Comparison of ENCODE assay signal across 1 cellular context in the genomic region with DNA sequence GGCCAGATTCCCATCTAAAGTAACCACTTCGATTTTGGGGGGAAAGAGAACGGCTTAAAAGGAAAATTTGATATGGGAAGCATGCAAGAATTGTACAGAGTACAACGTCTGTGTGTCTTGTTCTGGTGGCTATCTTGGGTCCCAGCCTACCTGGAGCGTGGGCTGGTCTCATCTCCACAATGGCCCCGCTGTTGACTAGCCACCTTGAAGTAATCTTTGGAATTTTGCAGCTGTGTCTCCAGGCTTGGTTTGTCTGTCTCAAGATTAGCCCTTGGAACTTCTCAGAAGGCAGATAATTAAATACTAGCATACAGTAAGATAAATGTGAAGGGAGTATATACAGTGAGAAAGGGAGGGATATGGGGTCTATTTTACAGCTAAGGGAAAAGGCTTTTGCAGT.
TF ChIP-seq lines count a peak whose summit lies in the region.

No MANE protein-coding gene starts in this region.

TF ChIP-seq in WTC11, 78 proteins besides CTCF, POLR2A, EP300 and RAD21:
- TF ChIP-seq, protein P1, sequence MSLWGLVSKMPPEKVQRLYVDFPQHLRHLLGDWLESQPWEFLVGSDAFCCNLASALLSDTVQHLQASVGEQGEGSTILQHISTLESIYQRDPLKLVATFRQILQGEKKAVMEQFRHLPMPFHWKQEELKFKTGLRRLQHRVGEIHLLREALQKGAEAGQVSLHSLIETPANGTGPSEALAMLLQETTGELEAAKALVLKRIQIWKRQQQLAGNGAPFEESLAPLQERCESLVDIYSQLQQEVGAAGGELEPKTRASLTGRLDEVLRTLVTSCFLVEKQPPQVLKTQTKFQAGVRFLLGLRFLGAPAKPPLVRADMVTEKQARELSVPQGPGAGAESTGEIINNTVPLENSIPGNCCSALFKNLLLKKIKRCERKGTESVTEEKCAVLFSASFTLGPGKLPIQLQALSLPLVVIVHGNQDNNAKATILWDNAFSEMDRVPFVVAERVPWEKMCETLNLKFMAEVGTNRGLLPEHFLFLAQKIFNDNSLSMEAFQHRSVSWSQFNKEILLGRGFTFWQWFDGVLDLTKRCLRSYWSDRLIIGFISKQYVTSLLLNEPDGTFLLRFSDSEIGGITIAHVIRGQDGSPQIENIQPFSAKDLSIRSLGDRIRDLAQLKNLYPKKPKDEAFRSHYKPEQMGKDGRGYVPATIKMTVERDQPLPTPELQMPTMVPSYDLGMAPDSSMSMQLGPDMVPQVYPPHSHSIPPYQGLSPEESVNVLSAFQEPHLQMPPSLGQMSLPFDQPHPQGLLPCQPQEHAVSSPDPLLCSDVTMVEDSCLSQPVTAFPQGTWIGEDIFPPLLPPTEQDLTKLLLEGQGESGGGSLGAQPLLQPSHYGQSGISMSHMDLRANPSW (CRISPR knock-in tag; conservative IDR thresholded peaks at IDR 0.05; ENCODE audit: low read depth): no peak
- TF ChIP-seq, protein P2, sequence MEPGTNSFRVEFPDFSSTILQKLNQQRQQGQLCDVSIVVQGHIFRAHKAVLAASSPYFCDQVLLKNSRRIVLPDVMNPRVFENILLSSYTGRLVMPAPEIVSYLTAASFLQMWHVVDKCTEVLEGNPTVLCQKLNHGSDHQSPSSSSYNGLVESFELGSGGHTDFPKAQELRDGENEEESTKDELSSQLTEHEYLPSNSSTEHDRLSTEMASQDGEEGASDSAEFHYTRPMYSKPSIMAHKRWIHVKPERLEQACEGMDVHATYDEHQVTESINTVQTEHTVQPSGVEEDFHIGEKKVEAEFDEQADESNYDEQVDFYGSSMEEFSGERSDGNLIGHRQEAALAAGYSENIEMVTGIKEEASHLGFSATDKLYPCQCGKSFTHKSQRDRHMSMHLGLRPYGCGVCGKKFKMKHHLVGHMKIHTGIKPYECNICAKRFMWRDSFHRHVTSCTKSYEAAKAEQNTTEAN (CRISPR knock-in tag; IDR thresholded peaks at IDR 0.05): no peak
- TF ChIP-seq, protein P3, sequence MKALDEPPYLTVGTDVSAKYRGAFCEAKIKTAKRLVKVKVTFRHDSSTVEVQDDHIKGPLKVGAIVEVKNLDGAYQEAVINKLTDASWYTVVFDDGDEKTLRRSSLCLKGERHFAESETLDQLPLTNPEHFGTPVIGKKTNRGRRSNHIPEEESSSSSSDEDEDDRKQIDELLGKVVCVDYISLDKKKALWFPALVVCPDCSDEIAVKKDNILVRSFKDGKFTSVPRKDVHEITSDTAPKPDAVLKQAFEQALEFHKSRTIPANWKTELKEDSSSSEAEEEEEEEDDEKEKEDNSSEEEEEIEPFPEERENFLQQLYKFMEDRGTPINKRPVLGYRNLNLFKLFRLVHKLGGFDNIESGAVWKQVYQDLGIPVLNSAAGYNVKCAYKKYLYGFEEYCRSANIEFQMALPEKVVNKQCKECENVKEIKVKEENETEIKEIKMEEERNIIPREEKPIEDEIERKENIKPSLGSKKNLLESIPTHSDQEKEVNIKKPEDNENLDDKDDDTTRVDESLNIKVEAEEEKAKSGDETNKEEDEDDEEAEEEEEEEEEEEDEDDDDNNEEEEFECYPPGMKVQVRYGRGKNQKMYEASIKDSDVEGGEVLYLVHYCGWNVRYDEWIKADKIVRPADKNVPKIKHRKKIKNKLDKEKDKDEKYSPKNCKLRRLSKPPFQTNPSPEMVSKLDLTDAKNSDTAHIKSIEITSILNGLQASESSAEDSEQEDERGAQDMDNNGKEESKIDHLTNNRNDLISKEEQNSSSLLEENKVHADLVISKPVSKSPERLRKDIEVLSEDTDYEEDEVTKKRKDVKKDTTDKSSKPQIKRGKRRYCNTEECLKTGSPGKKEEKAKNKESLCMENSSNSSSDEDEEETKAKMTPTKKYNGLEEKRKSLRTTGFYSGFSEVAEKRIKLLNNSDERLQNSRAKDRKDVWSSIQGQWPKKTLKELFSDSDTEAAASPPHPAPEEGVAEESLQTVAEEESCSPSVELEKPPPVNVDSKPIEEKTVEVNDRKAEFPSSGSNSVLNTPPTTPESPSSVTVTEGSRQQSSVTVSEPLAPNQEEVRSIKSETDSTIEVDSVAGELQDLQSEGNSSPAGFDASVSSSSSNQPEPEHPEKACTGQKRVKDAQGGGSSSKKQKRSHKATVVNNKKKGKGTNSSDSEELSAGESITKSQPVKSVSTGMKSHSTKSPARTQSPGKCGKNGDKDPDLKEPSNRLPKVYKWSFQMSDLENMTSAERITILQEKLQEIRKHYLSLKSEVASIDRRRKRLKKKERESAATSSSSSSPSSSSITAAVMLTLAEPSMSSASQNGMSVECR (CRISPR knock-in tag; IDR thresholded peaks at IDR 0.05; ENCODE audit: borderline replicate concordance): no peak
